8 cellular contexts compared by ENCODE assay signal in genomic region chr17:37650419-37651003, GRCh38. TPM values are rescaled to one million over a fixed set of nuclear protein-coding genes. Genes with fewer than 3 reads are reported as not detected.
A peak's percentile ranks its signal among the peaks of the same experiment; 100 is the strongest.
DNase-seq lines count a peak whose midpoint lies in the region; ATAC-seq and TF ChIP-seq lines count a peak whose summit lies in the region.

No MANE protein-coding gene starts in this region.

- TF ChIP-seq CTCF in 22Rv1 (IDR thresholded peaks at IDR 0.05): peak; percentile 65
- peak; percentile 43; the same call in 2 of the 3 replicates for TF ChIP-seq CTCF in GM12872 (IDR thresholded peaks at IDR 0.05; ENCODE audit: insufficient read depth, low read depth, low read length)
- TF ChIP-seq CTCF in Panc1 (IDR thresholded peaks at IDR 0.05): peak; percentile 52
- TF ChIP-seq CTCF in fibroblast of the aortic adventitia (IDR thresholded peaks at IDR 0.05; ENCODE audit: insufficient read depth, low read length): peak; percentile 52

- no peak for DNase-seq in Panc1 (ENCODE audit: low read depth, low spot score)
- peak; percentile 59 for DNase-seq in fibroblast of the aortic adventitia (ENCODE audit: low read depth)
- peak; percentile 55 for DNase-seq in superior temporal gyrus (ENCODE audit: extremely low spot score)
- DNase-seq in GOT3 (lab: John Stamatoyannopoulos, UW): no peak

- ATAC-seq in Panc1 (peak; percentile 68; the same call in 1 of the 2 replicates), HG02588 (IDR thresholded peaks at IDR 0.05; ENCODE audit: unreplicated experiment) (no peak), GM19467 (IDR thresholded peaks at IDR 0.05; ENCODE audit: unreplicated experiment) (no peak)

- intact Hi-C loops in Panc1 (cut with micrococcal nuclease; ENCODE audit: unreplicated experiment): loop anchor here (5.0 to 10.0 kb wide), 2 partner anchors 124 to 167 kb away; no protein-coding TSS in a partner anchor

- H3K36me3 ChIP-seq in Panc1 (ENCODE audit: control insufficient read depth, insufficient read depth, low read length): no peaks in the 10 kb centered on the region

- H3K27ac ChIP-seq in 22Rv1 (no peak overlapping the region), Panc1 (ENCODE audit: low read length) (no peak overlapping the region)

- H3K9me3 ChIP-seq in Panc1 (ENCODE audit: control insufficient read depth, insufficient read depth, low read depth, low read length): no peaks in the 10 kb centered on the region

- CTCF ChIA-PET in Panc1 (lab: Charles Lee): interaction anchor here (0.7 to 2.0 kb wide), 7 partner anchors 8 to 194 kb away, joined by 3 to 19 read pairs (median 8); no protein-coding TSS in a partner anchor

- H3K27me3 ChIP-seq in Panc1 (ENCODE audit: control insufficient read depth, insufficient read depth, low read length): no peaks in the 10 kb centered on the region; the same call in 1 of the 2 replicates

- POLR2A ChIA-PET in Panc1 (lab: Charles Lee): no interaction called here

- H3K4me3 ChIP-seq in Panc1 (ENCODE audit: low read depth in 2 of 2, low read length in 2 of 2): no peak overlapping the region
- no peak overlapping the region for H3K4me3 ChIP-seq in fibroblast of the aortic adventitia (ENCODE audit: low read depth, low read length)

- H3K4me1 ChIP-seq in Panc1 (ENCODE audit: control insufficient read depth, insufficient read depth, low read length): no peaks in the 10 kb centered on the region

- no TSS peak for BruUV-seq in Panc1 (replicated peaks; lab: Mats Ljungman, UMichigan)

- in situ Hi-C loops in Panc1 (cut with HindIII; ENCODE audit: low pct_unique_long_range_greater_than_20kb, low sequenced_read_pairs): no loop called here

RNA-seq across cellular contexts. Expression of gene DDX52, which starts 7.3 kb away (rescaled TPM):
- 16.5 TPM for total RNA-seq in Panc1 (2021; ENCODE audit: unreplicated experiment)
- polyA plus RNA-seq in Panc1 (2012; ENCODE audit: insufficient read length): 7.4 TPM
- total RNA-seq in fibroblast of the aortic adventitia (ENCODE audit: low replicate concordance): 16.0 and 29.9 TPM in 2 replicates

RNA-seq across cellular contexts. Expression of gene SYNRG, which starts 41.3 kb away (rescaled TPM):
- 30.8 TPM for total RNA-seq in Panc1 (2021; ENCODE audit: unreplicated experiment)
- polyA plus RNA-seq in Panc1 (2012; ENCODE audit: insufficient read length): 12.8 TPM
- 22.5 and 37.7 TPM in 2 replicates for total RNA-seq in fibroblast of the aortic adventitia (ENCODE audit: low replicate concordance)

Comparison
In these comparisons a context has a peak if more than half of its experiments do, and no peak if none do; other contexts are left out.
1. DNase-seq: peak in fibroblast of the aortic adventitia (single experiment) and superior temporal gyrus (single experiment); none in Panc1 (single experiment) and GOT3 (single experiment).
2. Peak in every context shown above with its lines, with median percentiles within 50 percentile points of each other: CTCF ChIP-seq.